In the genomic region with DNA sequence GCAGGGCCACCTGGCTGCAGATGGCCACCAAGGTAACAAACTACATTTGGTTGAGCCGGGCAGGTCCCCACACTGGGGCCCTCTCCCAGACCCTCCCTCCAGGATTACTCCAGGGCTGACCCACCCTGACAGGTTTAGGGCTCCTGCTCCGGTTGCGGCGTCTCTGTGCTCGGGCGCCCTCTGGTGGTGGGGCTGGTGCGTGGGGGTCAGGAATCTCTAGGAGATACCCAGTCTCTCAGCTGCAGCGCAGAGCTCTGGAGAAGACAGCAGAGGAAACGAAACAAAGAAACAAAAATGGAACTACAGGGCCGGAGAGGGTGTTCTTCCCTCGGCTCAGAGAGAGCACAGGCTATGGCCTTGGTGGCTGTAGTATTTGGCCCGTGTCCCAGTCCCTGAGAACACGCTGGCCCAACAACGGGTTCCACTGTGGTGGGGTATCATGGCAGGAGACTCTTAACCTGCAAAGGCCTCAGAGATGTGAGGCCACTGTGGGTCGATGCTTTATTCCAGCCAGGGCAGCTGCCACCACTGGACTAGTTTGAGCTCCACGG, we compare ENCODE assay signal across 8 cellular contexts. TPM values are rescaled to one million over a fixed set of nuclear protein-coding genes. Genes with fewer than 3 reads are reported as not detected.
A peak's percentile ranks its signal among the peaks of the same experiment; 100 is the strongest.
DNase-seq lines count a peak whose midpoint lies in the region; ATAC-seq lines count a peak whose summit lies in the region.

No MANE protein-coding gene starts in this region.

- ATAC-seq in left lobe of liver = peak; percentile 86

- DNase-seq in NCI-H1436 (lab: John Stamatoyannopoulos, UW) (peak; percentile 8), NCI-H1436 treated with DMSO at 0.1 percent for 48 hours (lab: John Stamatoyannopoulos, UW) (no peak), M059J (ENCODE audit: low read depth) (peak; percentile 38), cerebellar cortex (ENCODE audit: low spot score) (peak; percentile 32), left lobe of liver (ENCODE audit: low spot score) (peak; percentile 83), NCI-H187 (lab: John Stamatoyannopoulos, UW) (no peak)
- DNase-seq in activated CD4-positive, CD25-positive, alpha-beta regulatory T cell treated with anti-CD3 and anti-CD28 coated beads, Interleukin-2, amount 50 U/mL, for 72 hours = peak; percentile 70
- peak in 2 of 3 donors; percentile 33 to 63 for DNase-seq in stimulated activated CD4-positive, alpha-beta T cell treated with anti-CD3 and anti-CD28 coated beads, TNF-alpha, amount 100 ng/mL, for 1 hour (ENCODE audit: low read depth in 3 of 3, low spot score in 1 of 3)

RNA-seq across cellular contexts. Expression of a gene that starts 2.4 kb away (rescaled TPM):
- total RNA-seq in M059J (2014; rRNA removed; shearing (Covaris generic)) = 1.6 and 5.3 TPM in 2 replicates
- total RNA-seq in left lobe of liver = 10.3 TPM

Comparison
In these comparisons a context has a peak if more than half of its experiments do, and no peak if none do; other contexts are left out.
1. DNase-seq: peak in NCI-H1436 (single experiment), M059J (single experiment), activated CD4-positive, CD25-positive, alpha-beta regulatory T cell treated with anti-CD3 and anti-CD28 coated beads, Interleukin-2, amount 50 U/mL, for 72 hours (single experiment), cerebellar cortex (single experiment), left lobe of liver (single experiment) and stimulated activated CD4-positive, alpha-beta T cell treated with anti-CD3 and anti-CD28 coated beads, TNF-alpha, amount 100 ng/mL, for 1 hour (2 of 3); none in NCI-H1436 treated with DMSO at 0.1 percent for 48 hours (single experiment) and NCI-H187 (0 of 2).